ENCODE assay signal across 1 cellular context in the genomic region with DNA sequence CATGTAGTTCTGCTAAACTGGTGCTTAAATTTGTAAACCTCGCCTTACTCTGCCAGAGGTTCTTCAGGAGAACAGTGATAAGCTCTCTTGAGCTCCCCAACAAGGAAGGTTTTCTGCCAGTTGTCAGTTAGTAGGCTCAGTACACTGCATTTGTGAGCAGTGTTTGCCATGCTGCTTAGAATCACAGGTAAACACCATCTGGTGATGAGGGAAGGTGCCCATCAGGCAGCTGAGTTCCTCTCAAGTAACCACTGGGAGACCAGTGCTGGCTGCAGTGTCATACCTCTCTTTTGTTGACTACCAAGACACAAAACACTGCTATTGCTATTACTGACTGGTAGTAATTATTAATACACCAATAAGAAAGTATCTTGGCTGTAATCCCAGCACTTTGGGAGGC.
TF ChIP-seq lines count a peak whose summit lies in the region.

No MANE protein-coding gene starts in this region.

TF ChIP-seq in IMR-90, 13 proteins besides CTCF, POLR2A, EP300 and RAD21 (continued from another document):
- TF ChIP-seq MAZ (IDR thresholded peaks at IDR 0.05; ENCODE audit: borderline replicate concordance, low read depth, low read length) (no peak), CHD1 (IDR thresholded peaks at IDR 0.05; ENCODE audit: low read depth, low read length) (no peak)
- TF ChIP-seq, protein P1, sequence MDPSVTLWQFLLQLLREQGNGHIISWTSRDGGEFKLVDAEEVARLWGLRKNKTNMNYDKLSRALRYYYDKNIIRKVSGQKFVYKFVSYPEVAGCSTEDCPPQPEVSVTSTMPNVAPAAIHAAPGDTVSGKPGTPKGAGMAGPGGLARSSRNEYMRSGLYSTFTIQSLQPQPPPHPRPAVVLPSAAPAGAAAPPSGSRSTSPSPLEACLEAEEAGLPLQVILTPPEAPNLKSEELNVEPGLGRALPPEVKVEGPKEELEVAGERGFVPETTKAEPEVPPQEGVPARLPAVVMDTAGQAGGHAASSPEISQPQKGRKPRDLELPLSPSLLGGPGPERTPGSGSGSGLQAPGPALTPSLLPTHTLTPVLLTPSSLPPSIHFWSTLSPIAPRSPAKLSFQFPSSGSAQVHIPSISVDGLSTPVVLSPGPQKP (IDR thresholded peaks at IDR 0.05; ENCODE audit: borderline replicate concordance, low read depth, low read length), result no peak
TF ChIP-seq in IMR-90: peak in this region for 0.
